ENCODE assay signal across 22 cellular contexts in genomic region chr9:27203783-27204182, GRCh38.
"Had no signal": no experiment of that assay in that cellular context is flagged by ENCODE, and none has a peak within 500 bp of the region (broad histone marks: within the 10 kb centered on the region; RNA-seq: fewer than 3 reads in every experiment).

No MANE protein-coding gene starts in this region.

- H3K27me3 Mint-ChIP-seq: natural killer cell treated with Interleukin-12 subunit alpha and Interleukin-12 subunit beta and Interleukin-15 and Interleukin-18, amount 100 ng/mL, for 72 hours had no signal

- H3K27me3 ChIP-seq: heart left ventricle, sigmoid colon, tibial artery, upper lobe of left lung, uterus had no signal

- ATAC-seq: heart left ventricle; left lobe of liver; lower lobe of right lung; natural killer cell treated with Interleukin-12 subunit alpha and Interleukin-12 subunit beta and Interleukin-15 and Interleukin-18, amount 100 ng/mL, for 72 hours; stimulated activated effector memory CD8-positive, alpha-beta T cell treated with anti-CD3 and anti-CD28 coated beads, Interleukin-12 subunit alpha, Interleukin-12 subunit beta, amount 100 ng/mL, for 72 hours had no signal

- H3K4me3 Mint-ChIP-seq: memory B cell; mesothelial cell of epicardium; natural killer cell treated with Interleukin-12 subunit alpha and Interleukin-12 subunit beta and Interleukin-15 and Interleukin-18, amount 100 ng/mL, for 72 hours; stimulated activated effector memory CD8-positive, alpha-beta T cell treated with anti-CD3 and anti-CD28 coated beads, Interleukin-12 subunit alpha, Interleukin-12 subunit beta, amount 100 ng/mL, for 72 hours; stimulated activated naive CD8-positive, alpha-beta T cell treated with anti-CD3 and anti-CD28 coated beads, Interleukin-15, Interleukin-2, amounts not matched to agents 100 ng/mL and 50 ng/mL, for 24 hours had no signal

- DNase-seq: cerebellar nuclear complex; effector CD8-positive, alpha-beta T cell; foreskin melanocyte; heart left ventricle; hippocampal formation; islet precursor cell; lower lobe of right lung; occipital lobe; sigmoid colon; small intestine; stimulated activated CD4-positive, alpha-beta T cell treated with anti-CD3 and anti-CD28 coated beads, Interleukin-4, amount 100 ng/mL, for 1 hour; stimulated activated CD8-positive, alpha-beta memory T cell treated with anti-CD3 and anti-CD28 coated beads, Interleukin-4, amount 100 ng/mL, for 48 hours; tibial artery; upper lobe of left lung; uterus had no signal

- H3K27ac Mint-ChIP-seq: memory B cell; mesothelial cell of epicardium; natural killer cell treated with Interleukin-12 subunit alpha and Interleukin-12 subunit beta and Interleukin-15 and Interleukin-18, amount 100 ng/mL, for 72 hours; stimulated activated effector memory CD8-positive, alpha-beta T cell treated with anti-CD3 and anti-CD28 coated beads, Interleukin-12 subunit alpha, Interleukin-12 subunit beta, amount 100 ng/mL, for 72 hours; stimulated activated naive CD8-positive, alpha-beta T cell treated with anti-CD3 and anti-CD28 coated beads, Interleukin-15, Interleukin-2, amounts not matched to agents 100 ng/mL and 50 ng/mL, for 24 hours had no signal

- H3K4me3 ChIP-seq: coronary artery, heart left ventricle, lower lobe of right lung, sigmoid colon, tibial artery, upper lobe of left lung, uterus had no signal

- H3K4me1 ChIP-seq: heart left ventricle, lower lobe of right lung, uterus had no signal

- H3K36me3 Mint-ChIP-seq: memory B cell; mesothelial cell of epicardium; natural killer cell treated with Interleukin-12 subunit alpha and Interleukin-12 subunit beta and Interleukin-15 and Interleukin-18, amount 100 ng/mL, for 72 hours; stimulated activated effector memory CD8-positive, alpha-beta T cell treated with anti-CD3 and anti-CD28 coated beads, Interleukin-12 subunit alpha, Interleukin-12 subunit beta, amount 100 ng/mL, for 72 hours had no signal

- H3K4me1 Mint-ChIP-seq: memory B cell; mesothelial cell of epicardium; stimulated activated effector memory CD8-positive, alpha-beta T cell treated with anti-CD3 and anti-CD28 coated beads, Interleukin-12 subunit alpha, Interleukin-12 subunit beta, amount 100 ng/mL, for 72 hours had no signal

- H3K9me3 Mint-ChIP-seq: memory B cell; mesothelial cell of epicardium; natural killer cell treated with Interleukin-12 subunit alpha and Interleukin-12 subunit beta and Interleukin-15 and Interleukin-18, amount 100 ng/mL, for 72 hours; stimulated activated effector memory CD8-positive, alpha-beta T cell treated with anti-CD3 and anti-CD28 coated beads, Interleukin-12 subunit alpha, Interleukin-12 subunit beta, amount 100 ng/mL, for 72 hours; stimulated activated naive CD8-positive, alpha-beta T cell treated with anti-CD3 and anti-CD28 coated beads, Interleukin-15, Interleukin-2, amounts not matched to agents 100 ng/mL and 50 ng/mL, for 24 hours had no signal

- H3K27ac ChIP-seq: heart left ventricle, lower lobe of right lung, sigmoid colon, upper lobe of left lung, uterus had no signal

- H3K36me3 ChIP-seq: sigmoid colon, tibial artery, uterus had no signal

- H3K9me3 ChIP-seq: heart left ventricle, lower lobe of right lung, sigmoid colon, tibial artery, upper lobe of left lung, uterus had no signal
